Comparison of ENCODE assay signal across 9 cellular contexts in genomic region chr5:6282360-6282759, GRCh38.
"Had no signal": no experiment of that assay in that cellular context is flagged by ENCODE, and none has a peak within 500 bp of the region (broad histone marks: within the 10 kb centered on the region; RNA-seq: fewer than 3 reads in every experiment).

No MANE protein-coding gene starts in this region.

- H2AFZ ChIP-seq: GM23248 had no signal

- H3K4me1 ChIP-seq: HAP-1 had no signal

- H3K9ac ChIP-seq: GM23248 had no signal

- ATAC-seq: HCT116 had no signal

- DNase-seq: GM23248, GOT3, H7, HFFc6, KG1 had no signal

- H3K4me3 ChIP-seq: GM23248, HAP-1 had no signal

- H3K9me3 ChIP-seq: HAP-1 had no signal

- H3K36me3 ChIP-seq: HAP-1 had no signal

- H3K27ac ChIP-seq: GM23248, HL-60 had no signal

- H3K4me1 Mint-ChIP-seq: IgD-negative memory B cell had no signal

- H3K27ac Mint-ChIP-seq: HFFc6, IgD-negative memory B cell had no signal

- H3K4me3 Mint-ChIP-seq: HFFc6, IgD-negative memory B cell had no signal
